25 cellular contexts compared by ENCODE assay signal in the genomic region with DNA sequence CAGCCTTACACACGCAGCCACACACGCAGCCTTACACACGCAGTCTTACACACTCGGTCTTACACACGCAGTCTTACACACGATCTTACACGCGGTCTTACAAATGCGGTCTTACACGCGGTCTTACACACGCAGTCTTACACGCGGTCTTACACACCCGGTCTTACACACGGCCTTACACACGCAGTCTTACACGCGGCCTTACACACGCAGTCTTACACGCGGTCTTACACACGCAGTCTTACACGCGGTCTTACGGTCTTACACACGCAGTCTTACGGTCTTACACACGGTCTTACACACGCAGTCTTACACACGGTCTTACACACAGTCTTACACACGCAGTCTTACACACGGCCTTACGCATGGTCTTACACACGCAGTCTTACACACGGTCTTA.
DNase-seq lines count a peak whose midpoint lies in the region; FAIRE-seq and TF ChIP-seq lines count a peak whose summit lies in the region.
"Had no signal": no experiment of that assay in that cellular context is flagged by ENCODE, and none has a peak within 500 bp of the region (broad histone marks: within the 10 kb centered on the region; RNA-seq: fewer than 3 reads in every experiment).

No MANE protein-coding gene starts in this region.

- H3K9me3 Mint-ChIP-seq in astrocyte (ENCODE audit: unreplicated experiment) = no peaks in the 10 kb centered on the region
- H3K9me3 Mint-ChIP-seq: CD4-positive, alpha-beta T cell; CD8-positive, alpha-beta memory T cell had no signal

- H3K79me1 ChIP-seq in neuronal stem cell (ENCODE audit: low read depth, low read length) = peaks cover 2% of the 10 kb centered on the region

- H3K23ac ChIP-seq in neuronal stem cell (ENCODE audit: low read depth, low read length, poor library complexity) = peak overlapping the region; percentile 8

- H2BK120ac ChIP-seq in neuronal stem cell (ENCODE audit: low read depth, low read length) = no peak overlapping the region

- H3K27me3 ChIP-seq in astrocyte (ENCODE audit: insufficient read depth, low read length) = no peaks in the 10 kb centered on the region
- H3K27me3 ChIP-seq in neuronal stem cell (ENCODE audit: control insufficient read depth in 3 of 3, insufficient read depth in 3 of 3, low read depth in 1 of 3, low read length in 3 of 3) = peaks cover 0 to 16% (median 0%) of the 10 kb centered on the region in 3 experiments
- H3K27me3 ChIP-seq: BE2C had no signal

- no peak overlapping the region for H3K4me3 ChIP-seq in astrocyte (ENCODE audit: insufficient read depth, low read depth, low read length)
- H3K4me3 ChIP-seq in neuronal stem cell (ENCODE audit: low read length in 2 of 2) = peak overlapping the region in 1 of 2 donors; percentile 60
- H3K4me3 ChIP-seq: A549; BLaER1 treated with 17β-estradiol and CSF1 and Interleukin-3, amounts not matched to agents 10 nM and 100 nM; GM23338; HAP-1 had no signal

- H3K27ac ChIP-seq in astrocyte (ENCODE audit: low read depth, low read length) = no peak overlapping the region
- no peak overlapping the region for H3K27ac ChIP-seq in neuronal stem cell (replicated peaks; ENCODE audit: low read length)
- H3K27ac ChIP-seq: A549; BLaER1 treated with 17β-estradiol and CSF1 and Interleukin-3, amounts not matched to agents 10 nM and 100 nM had no signal

- H3K4me1 ChIP-seq in astrocyte (ENCODE audit: insufficient read depth, low read length) = no peaks in the 10 kb centered on the region
- H3K4me1 ChIP-seq in neuronal stem cell (ENCODE audit: control insufficient read depth in 2 of 2, insufficient read depth in 1 of 2, low read depth in 1 of 2, low read length in 2 of 2) = peaks cover 0 to 14% of the 10 kb centered on the region in 2 donors
- H3K4me1 ChIP-seq: A549, BE2C, HAP-1 had no signal

- H3K4me2 ChIP-seq in astrocyte (ENCODE audit: low read length) = no peak overlapping the region
- H3K4me2 ChIP-seq in neuronal stem cell (ENCODE audit: insufficient read depth, low read length, poor library complexity, severe bottlenecking) = no peak overlapping the region
- H3K4me2 ChIP-seq: A549, GM23338 had no signal

- no peak overlapping the region for H2AFZ ChIP-seq in astrocyte (ENCODE audit: low read depth, low read length)
- H2AFZ ChIP-seq in neuronal stem cell (ENCODE audit: low read length) = no peak overlapping the region
- H2AFZ ChIP-seq: GM23338 had no signal

- H3K36me3 ChIP-seq in astrocyte (ENCODE audit: insufficient read depth, low read length) (no peaks in the 10 kb centered on the region), neuronal stem cell (replicated peaks in 1 of 2; ENCODE audit: control insufficient read depth in 2 of 2, insufficient read depth in 2 of 2, low read length in 2 of 2) (peaks cover 0 to 8% of the 10 kb centered on the region in 2 donors)
- H3K36me3 ChIP-seq: BE2C; BLaER1 treated with 17β-estradiol and CSF1 and Interleukin-3, amounts not matched to agents 10 nM and 100 nM; HAP-1 had no signal

- H3K27me3 Mint-ChIP-seq in astrocyte (ENCODE audit: low read depth, unreplicated experiment) = peaks cover 20% of the 10 kb centered on the region

- H4K91ac ChIP-seq in neuronal stem cell (ENCODE audit: low read depth, low read length, poor library complexity) = no peak overlapping the region

- H4K20me1 ChIP-seq in astrocyte (ENCODE audit: insufficient read depth, low read length) = peaks cover 23% of the 10 kb centered on the region

- TF ChIP-seq CTCF in astrocyte (IDR thresholded peaks at IDR 0.05; ENCODE audit: insufficient read depth, low read depth, low read length) = no peak

- no peak overlapping the region for H4K8ac ChIP-seq in neuronal stem cell (ENCODE audit: low read depth, low read length)

- H3K79me2 ChIP-seq in astrocyte (ENCODE audit: insufficient read depth, low read length) = no peaks in the 10 kb centered on the region

- no peak overlapping the region for H2BK5ac ChIP-seq in neuronal stem cell (ENCODE audit: low read length)

- H3K9me3 ChIP-seq in astrocyte (ENCODE audit: insufficient read depth, low read depth, low read length) (peaks cover 5% of the 10 kb centered on the region), neuronal stem cell (replicated peaks in 1 of 2; ENCODE audit: control insufficient read depth in 2 of 2, insufficient read depth in 1 of 2, low read depth in 1 of 2, low read length in 2 of 2) (peaks cover 5 to 6% of the 10 kb centered on the region in 2 donors)
- H3K9me3 ChIP-seq: A549; BE2C; BLaER1 treated with 17β-estradiol and CSF1 and Interleukin-3, amounts not matched to agents 10 nM and 100 nM; HAP-1 had no signal

- H2BK12ac ChIP-seq in neuronal stem cell (ENCODE audit: low read length) = no peak overlapping the region

- H3K14ac ChIP-seq in neuronal stem cell (ENCODE audit: low read length) = peak overlapping the region; percentile 49

- no peak overlapping the region for H2BK15ac ChIP-seq in neuronal stem cell (ENCODE audit: low read length)

- no CpG with 5 or more reads among the region's 36 CpGs for WGBS in neuronal stem cell (ENCODE audit: extremely low coverage in 2 of 2, insufficient read length in 2 of 2, insufficient replicate concordance in 1 of 2), 2 donors

- H3K9ac ChIP-seq in astrocyte (ENCODE audit: low read length) (no peak overlapping the region), neuronal stem cell (ENCODE audit: low read depth, low read length, poor library complexity) (no peak overlapping the region)
- H3K9ac ChIP-seq: BLaER1 treated with 17β-estradiol and CSF1 and Interleukin-3, amounts not matched to agents 10 nM and 100 nM had no signal

- no peak overlapping the region for H3K4me3 Mint-ChIP-seq in astrocyte (ENCODE audit: unreplicated experiment)
- H3K4me3 Mint-ChIP-seq: CD14-positive monocyte; CD4-positive, alpha-beta T cell; CD8-positive, alpha-beta memory T cell; GM23338; HFFc6 had no signal

- H3K18ac ChIP-seq in neuronal stem cell (ENCODE audit: low read length) = peak overlapping the region; percentile 0

- no peaks in the 10 kb centered on the region for H3K4me1 Mint-ChIP-seq in astrocyte (ENCODE audit: low read depth, unreplicated experiment)
- H3K4me1 Mint-ChIP-seq: CD8-positive, alpha-beta memory T cell; GM23338 had no signal

- H2AK5ac ChIP-seq in neuronal stem cell (ENCODE audit: low read depth, low read length) = no peak overlapping the region

- H3K4ac ChIP-seq in neuronal stem cell (ENCODE audit: low read length) = no peak overlapping the region

- DNase-seq in astrocyte (ENCODE audit: low read depth) (no peak), dermis blood vessel endothelial cell (peak; percentile 2), neuronal stem cell (ENCODE audit: low spot score) (no peak), HT-29 (ENCODE audit: low spot score) (no peak), GM19238 (ENCODE audit: insufficient read length, low spot score) (no peak)
- no peak for DNase-seq in stimulated activated naive CD4-positive, alpha-beta T cell (lab: John Stamatoyannopoulos, UW)
- DNase-seq: 8988T; ACHN; AML-193; BE2C; CD4-positive, alpha-beta T cell; CD8-positive, alpha-beta memory T cell; DMS 273 treated with DMSO at 0.1 percent for 48 hours; DMS79; EL; GDM1; HFFc6 had no signal

- peak; percentile 29 for FAIRE-seq in astrocyte (lab: Jason Lieb, UNC)
- FAIRE-seq: A549, D721Med, GM18507, H54 had no signal

- H3K36me3 Mint-ChIP-seq in astrocyte (ENCODE audit: low read depth, unreplicated experiment) = no peaks in the 10 kb centered on the region
- H3K36me3 Mint-ChIP-seq: CD14-positive monocyte; CD8-positive, alpha-beta memory T cell had no signal

- no peak overlapping the region for H3K27ac Mint-ChIP-seq in astrocyte (ENCODE audit: unreplicated experiment)
- H3K27ac Mint-ChIP-seq: CD14-positive monocyte; CD4-positive, alpha-beta T cell; CD8-positive, alpha-beta memory T cell; GM23338; HFFc6 had no signal
